ENCODE assay signal across 14 cellular contexts in the genomic region with DNA sequence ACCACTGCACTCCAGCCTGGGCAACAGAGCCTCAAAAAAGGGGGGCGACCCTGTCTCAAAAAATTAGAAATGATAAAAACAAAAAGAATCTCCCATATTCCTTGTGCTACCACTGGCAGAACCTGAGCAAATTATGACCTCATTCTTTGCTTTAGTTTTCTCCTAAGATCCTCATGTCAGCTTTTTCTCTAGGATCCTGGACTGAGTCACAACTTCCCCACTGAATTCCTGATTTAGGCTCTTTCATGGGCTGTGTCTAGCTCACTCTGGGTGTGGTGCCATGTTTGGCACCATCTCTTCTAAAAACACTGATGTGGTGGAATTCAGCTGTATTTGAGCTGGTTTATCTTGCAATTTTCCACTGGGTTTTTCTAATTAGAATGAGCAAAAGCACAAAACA. TPM values are rescaled to one million over a fixed set of nuclear protein-coding genes. Genes with fewer than 3 reads are reported as not detected.
DNase-seq lines count a peak whose midpoint lies in the region; ATAC-seq and TF ChIP-seq lines count a peak whose summit lies in the region.
"Had no signal": no experiment of that assay in that cellular context is flagged by ENCODE, and none has a peak within 500 bp of the region (broad histone marks: within the 10 kb centered on the region; RNA-seq: fewer than 3 reads in every experiment).

No MANE protein-coding gene starts in this region.

- peaks cover 8 to 10% of the 10 kb centered on the region in 2 experiments for H3K9me3 Mint-ChIP-seq in H9
- H3K9me3 Mint-ChIP-seq: activated CD4-positive, alpha-beta T cell treated with anti-CD3 and anti-CD28 coated beads, Interleukin-2, amount 10 ng/mL, durations not matched to agents 7 days and 5 days had no signal

- no peaks in the 10 kb centered on the region for H3K4me1 Mint-ChIP-seq in H9
- H3K4me1 Mint-ChIP-seq: activated CD4-positive, alpha-beta T cell treated with anti-CD3 and anti-CD28 coated beads, Interleukin-2, amount 10 ng/mL, durations not matched to agents 7 days and 5 days had no signal

- H2AFZ ChIP-seq in H9 (ENCODE audit: low read length): no peak overlapping the region

- H3K14ac ChIP-seq in H9 (ENCODE audit: insufficient read depth, low read length): no peak overlapping the region

- no peak overlapping the region for H4K5ac ChIP-seq in H9 (ENCODE audit: insufficient read length, low read depth, low read length)

- no peak overlapping the region for H3K27ac Mint-ChIP-seq in H9
- H3K27ac Mint-ChIP-seq: activated CD4-positive, alpha-beta T cell treated with anti-CD3 and anti-CD28 coated beads, Interleukin-2, amount 10 ng/mL, durations not matched to agents 7 days and 5 days; T-helper 17 cell had no signal

- H3K27ac ChIP-seq in RWPE2 (ENCODE audit: poor library complexity, severe bottlenecking) (peak overlapping the region; percentile 17), psoas muscle (no peak overlapping the region), H9 (ENCODE audit: insufficient read length, low read depth, low read length) (no peak overlapping the region)
- H3K27ac ChIP-seq: ascending aorta, uterus had no signal

- H2BK5ac ChIP-seq in H9 (ENCODE audit: insufficient read length, low read length): no peak overlapping the region

- H4K20me1 ChIP-seq in H9 (ENCODE audit: control insufficient read depth, insufficient read depth, insufficient read length): no peaks in the 10 kb centered on the region

- H3K27me3 ChIP-seq in RWPE2 (ENCODE audit: insufficient read depth, poor library complexity, severe bottlenecking): no peaks in the 10 kb centered on the region
- no peaks in the 10 kb centered on the region for H3K27me3 ChIP-seq in psoas muscle (ENCODE audit: insufficient read depth in 3 of 3, low read length in 2 of 3)
- H3K27me3 ChIP-seq in H9 (ENCODE audit: insufficient read depth, low read length): no peaks in the 10 kb centered on the region
- H3K27me3 ChIP-seq: ascending aorta, uterus had no signal

- H3K36me3 Mint-ChIP-seq in H9 (ENCODE audit: insufficient read depth in 1 of 3, low read depth in 3 of 3): peaks cover 19 to 25% (median 21%) of the 10 kb centered on the region in 3 experiments

- no peaks in the 10 kb centered on the region for H3K79me2 ChIP-seq in H9 (ENCODE audit: insufficient read depth, low read length)

- H3K9ac ChIP-seq in H9 (ENCODE audit: extremely low read depth, insufficient read length, low read length): no peak overlapping the region

- H3K4me3 ChIP-seq in RWPE2 (ENCODE audit: severe bottlenecking): no peak overlapping the region
- no peak overlapping the region for H3K4me3 ChIP-seq in fibroblast of mammary gland (ENCODE audit: control insufficient read depth, low read depth, low read length)
- H3K4me3 ChIP-seq in psoas muscle: no peak overlapping the region
- H3K4me3 ChIP-seq: ascending aorta, uterus had no signal

- ATAC-seq in RWPE2 (ENCODE audit: low read depth) (peak; percentile 83), psoas muscle (no peak), HG03135 (IDR thresholded peaks at IDR 0.05; ENCODE audit: unreplicated experiment) (no peak)
- ATAC-seq: T-helper 17 cell had no signal

- no peak overlapping the region for H3K4ac ChIP-seq in H9 (ENCODE audit: low read depth, low read length)

- H4K91ac ChIP-seq in H9 (ENCODE audit: insufficient read length, low read depth, low read length): no peak overlapping the region

- no peak overlapping the region for H2BK20ac ChIP-seq in H9 (ENCODE audit: low read depth, low read length, poor library complexity, severe bottlenecking)

- no peak overlapping the region for H3K56ac ChIP-seq in H9 (ENCODE audit: insufficient read length, low read depth, low read length)

- peak; percentile 87 for DNase-seq in AG20443 (ENCODE audit: low spot score)
- no peak for DNase-seq in RWPE2 (ENCODE audit: low spot score)
- peak; percentile 67 for DNase-seq in fibroblast of mammary gland (ENCODE audit: low read depth)
- DNase-seq in myocyte (ENCODE audit: low read depth): peak; percentile 44
- no peak for DNase-seq in psoas muscle
- no peak for DNase-seq in middle frontal gyrus (ENCODE audit: extremely low spot score, low spot score)
- no peak for DNase-seq in H9
- DNase-seq: activated CD4-positive, alpha-beta T cell treated with anti-CD3 and anti-CD28 coated beads, Interleukin-2, amount 10 ng/mL, durations not matched to agents 7 days and 5 days; C1 segment of cervical spinal cord; stimulated activated CD4-positive, alpha-beta T cell treated with anti-CD3 and anti-CD28 coated beads, Interleukin-2, amount 100 ng/mL, for 24 hours; T-helper 17 cell; uterus had no signal

- H2BK120ac ChIP-seq in H9 (ENCODE audit: low read depth, low read length, poor library complexity, severe bottlenecking): no peak overlapping the region

- H3K4me1 ChIP-seq in RWPE2 (ENCODE audit: insufficient read depth, poor library complexity, severe bottlenecking) (peaks cover 14% of the 10 kb centered on the region), psoas muscle (peaks cover 4% of the 10 kb centered on the region), H9 (ENCODE audit: insufficient read depth, low read length) (no peaks in the 10 kb centered on the region)
- H3K4me1 ChIP-seq: ascending aorta, uterus had no signal

- H3K79me1 ChIP-seq in H9 (ENCODE audit: insufficient read depth, low read depth, low read length, poor library complexity, severe bottlenecking): no peaks in the 10 kb centered on the region

- H3K4me3 Mint-ChIP-seq in H9: no peak overlapping the region
- H3K4me3 Mint-ChIP-seq: activated CD4-positive, alpha-beta T cell treated with anti-CD3 and anti-CD28 coated beads, Interleukin-2, amount 10 ng/mL, durations not matched to agents 7 days and 5 days; T-helper 17 cell had no signal

- H2BK12ac ChIP-seq in H9 (ENCODE audit: insufficient read length, low read depth, low read length): no peak overlapping the region

- intact Hi-C loops in psoas muscle (cut with DNase I): no loop called here

- H3K23me2 ChIP-seq in H9 (ENCODE audit: insufficient read length, low read depth, low read length, poor library complexity, severe bottlenecking): no peaks in the 10 kb centered on the region

- no peak overlapping the region for H3K4me2 ChIP-seq in H9 (ENCODE audit: insufficient read depth, insufficient read length, low read length)

- H3K23ac ChIP-seq in H9 (ENCODE audit: insufficient read length, low read depth, low read length): no peak overlapping the region

- H3K27me3 Mint-ChIP-seq in H9 (ENCODE audit: low read depth): no peaks in the 10 kb centered on the region
- H3K27me3 Mint-ChIP-seq: activated CD4-positive, alpha-beta T cell treated with anti-CD3 and anti-CD28 coated beads, Interleukin-2, amount 10 ng/mL, durations not matched to agents 7 days and 5 days; T-helper 17 cell had no signal

- H2BK15ac ChIP-seq in H9 (ENCODE audit: low read depth, low read length): no peak overlapping the region

- TF ChIP-seq CTCF in RWPE2 (IDR thresholded peaks at IDR 0.05; ENCODE audit: poor library complexity, severe bottlenecking) (no peak), fibroblast of mammary gland (conservative IDR thresholded peaks at IDR 0.05; ENCODE audit: control insufficient read depth, insufficient read depth, low read depth, low read length) (no peak), psoas muscle (IDR thresholded peaks at IDR 0.05) (no peak), H9 (conservative IDR thresholded peaks at IDR 0.05) (no peak)

- H3K36me3 ChIP-seq in RWPE2 (ENCODE audit: low read depth) (no peaks in the 10 kb centered on the region; the same call in 1 of the 2 replicates), psoas muscle (ENCODE audit: insufficient read depth in 1 of 2, low read depth in 1 of 2) (no peaks in the 10 kb centered on the region)
- H3K36me3 ChIP-seq: uterus had no signal

- no peaks in the 10 kb centered on the region for H3K9me3 ChIP-seq in RWPE2 (ENCODE audit: severe bottlenecking)
- H3K9me3 ChIP-seq in psoas muscle: no peaks in the 10 kb centered on the region
- no peaks in the 10 kb centered on the region for H3K9me3 ChIP-seq in H9 (ENCODE audit: control insufficient read depth, low read depth, low read length)
- H3K9me3 ChIP-seq: ascending aorta, uterus had no signal

- no peak overlapping the region for H4K8ac ChIP-seq in H9 (replicated peaks; ENCODE audit: insufficient read length, low read depth, low read length)

- no peak overlapping the region for H3T11ph ChIP-seq in H9 (ENCODE audit: low read length)

- no peak overlapping the region for H3K18ac ChIP-seq in H9 (ENCODE audit: insufficient read length, low read depth, low read length)

- no peak overlapping the region for H2AK5ac ChIP-seq in H9 (ENCODE audit: insufficient read length, low read length)

- 87 to 96% (median 90%) methylated on average over 1 of the region's 1 CpG for WGBS in psoas muscle, 3 donors
- no CpG with 5 or more reads among the region's 1 CpG for WGBS in H9 (ENCODE audit: extremely low coverage, insufficient read length, low lambda C conversion rate)

RNA-seq across cellular contexts. Expression of gene EXOC6B, which starts 37.1 kb away (rescaled TPM):
- total RNA-seq in myocyte: 15.4 and 17.7 TPM in 2 replicates
- 12.2 TPM for polyA plus RNA-seq in myocyte (2012)
- 10 to 100 TPM; 14.1 to 26.8 (median 20.4) TPM for total RNA-seq in psoas muscle
- polyA plus RNA-seq in psoas muscle: 1 to 10 TPM; 4.4 to 7.9 (median 5.1) TPM
- total RNA-seq in H9 (2021): 37.9 and 40.1 TPM in 2 replicates

Comparison
In these comparisons a context has a peak if more than half of its experiments do, and no peak if none do; other contexts are left out.
1. DNase-seq: peak in AG20443 (single experiment), fibroblast of mammary gland (single experiment) and myocyte (single experiment); none in RWPE2 (single experiment), psoas muscle (0 of 2), middle frontal gyrus (single experiment) and H9 (single experiment).